Comparison of ENCODE assay signal across 18 cellular contexts in the genomic region with DNA sequence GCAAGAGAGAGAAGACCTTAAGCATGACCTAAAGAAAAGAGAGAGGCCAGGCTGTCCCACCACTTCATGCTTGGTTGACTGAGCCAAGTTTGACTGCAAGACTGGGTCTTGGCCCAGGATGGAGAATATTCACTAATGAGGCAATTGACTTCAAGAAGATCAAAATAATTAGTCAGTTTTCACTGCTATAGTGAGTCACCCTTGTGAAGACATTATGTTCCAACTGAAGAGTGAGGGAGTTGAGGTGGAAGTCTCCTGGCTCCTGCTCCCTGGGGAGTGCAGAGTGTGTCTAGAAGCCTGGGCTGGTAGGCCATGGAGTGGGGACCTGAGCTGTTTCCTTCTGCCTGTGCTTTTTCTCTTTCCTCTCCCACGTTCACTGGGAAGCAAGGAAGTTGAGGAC.
A peak's percentile ranks its signal among the peaks of the same experiment; 100 is the strongest.
DNase-seq lines count a peak whose midpoint lies in the region; ATAC-seq and TF ChIP-seq lines count a peak whose summit lies in the region.
"Had no signal": no experiment of that assay in that cellular context is flagged by ENCODE, and none has a peak within 500 bp of the region (broad histone marks: within the 10 kb centered on the region; RNA-seq: fewer than 3 reads in every experiment).

No MANE protein-coding gene starts in this region.

- H3K4me1 Mint-ChIP-seq in MCF 10A (ENCODE audit: insufficient read depth, unreplicated experiment), result peaks cover 33% of the 10 kb centered on the region
- H3K4me1 Mint-ChIP-seq: stimulated activated naive B cell treated with anti-CD40 and anti-IgM and Interleukin-4, amounts not matched to agents 10 μg/mL and 1 μg/mL and 100 μg/mL, for 72 hours had no signal

- peaks cover 7% of the 10 kb centered on the region for H3K9me3 Mint-ChIP-seq in MCF 10A (ENCODE audit: unreplicated experiment)

- H3K27ac Mint-ChIP-seq in MCF 10A (ENCODE audit: low read depth, unreplicated experiment), result peak overlapping the region; percentile 71
- H3K27ac Mint-ChIP-seq: activated T-helper 2 cell treated with anti-CD3 and anti-CD28 coated beads, Interferon-gamma antibody, Interleukin-2, Interleukin-4, amounts not matched to agents 10 μg/mL and 5 μg/mL and 100 μg/mL, durations not matched to agents 14 hours and 24 hours and 36 hours; CD8-positive, alpha-beta T cell; stimulated activated naive B cell treated with anti-CD40 and anti-IgM and Interleukin-4, amounts not matched to agents 10 μg/mL and 1 μg/mL and 100 μg/mL, for 72 hours had no signal

- WGBS in aorta, 2 donors, result 50 to 57% methylated on average over 1 of the region's 1 CpG

- POLR2A ChIA-PET in MCF 10A (lab: Yijun Ruan, JAX), result no interaction called here

- no peaks in the 10 kb centered on the region for H3K27me3 Mint-ChIP-seq in MCF 10A (ENCODE audit: insufficient read depth, unreplicated experiment)

- BruUV-seq in MCF 10A (replicated peaks; lab: Mats Ljungman, UMichigan), result no TSS peak

- H3K36me3 Mint-ChIP-seq in MCF 10A (ENCODE audit: insufficient read depth, unreplicated experiment), result no peaks in the 10 kb centered on the region
- H3K36me3 Mint-ChIP-seq: CD8-positive, alpha-beta T cell; stimulated activated naive B cell treated with anti-CD40 and anti-IgM and Interleukin-4, amounts not matched to agents 10 μg/mL and 1 μg/mL and 100 μg/mL, for 72 hours had no signal

- CTCF ChIA-PET in MCF 10A (lab: Yijun Ruan, JAX), result interaction anchor here (1.0 kb wide), 1 partner anchor 121 kb away, joined by 3 read pairs; no protein-coding TSS in a partner anchor

- no peak overlapping the region for H3K4me3 ChIP-seq in breast epithelium
- H3K4me3 ChIP-seq in epithelial cell of proximal tubule (ENCODE audit: low read depth, low read length), result no peak overlapping the region
- H3K4me3 ChIP-seq in lower lobe of right lung, result no peak overlapping the region
- no peak overlapping the region for H3K4me3 ChIP-seq in aorta (ENCODE audit: low read length in 2 of 2)
- H3K4me3 ChIP-seq: skin epidermis had no signal

- H3K4me1 ChIP-seq in breast epithelium (no peaks in the 10 kb centered on the region), lower lobe of right lung (no peaks in the 10 kb centered on the region), aorta (ENCODE audit: control insufficient read depth in 1 of 2, insufficient read depth in 2 of 2, low read length in 2 of 2) (peaks cover 4 to 19% of the 10 kb centered on the region in 2 donors)

- ATAC-seq in lower lobe of right lung (peak; percentile 26 to 37), aorta (ENCODE audit: low FRiP score) (peak; percentile 48), GM21576 (IDR thresholded peaks at IDR 0.05; ENCODE audit: unreplicated experiment) (no peak)
- ATAC-seq: CD8-positive, alpha-beta T cell; stimulated activated naive B cell treated with anti-CD40 and anti-IgM and Interleukin-4, amounts not matched to agents 10 μg/mL and 1 μg/mL and 100 μg/mL, for 72 hours had no signal

- TF ChIP-seq CTCF in MCF 10A (IDR thresholded peaks at IDR 0.05; ENCODE audit: unreplicated experiment) (no peak), breast epithelium (IDR thresholded peaks at IDR 0.05) (no peak), epithelial cell of proximal tubule (conservative IDR thresholded peaks at IDR 0.05; ENCODE audit: low read depth, low read length) (no peak), lower lobe of right lung (IDR thresholded peaks at IDR 0.05) (no peak)

- TF ChIP-seq POLR2A in breast epithelium (IDR thresholded peaks at IDR 0.05), result no peak

- H3K36me3 ChIP-seq in breast epithelium, result no peaks in the 10 kb centered on the region
- no peaks in the 10 kb centered on the region for H3K36me3 ChIP-seq in lower lobe of right lung
- H3K36me3 ChIP-seq in aorta (ENCODE audit: control insufficient read depth in 1 of 2, insufficient read depth in 2 of 2, low read length in 1 of 2), result no peaks in the 10 kb centered on the region
- H3K36me3 ChIP-seq: brain microvascular endothelial cell had no signal

- H3K4me3 Mint-ChIP-seq in MCF 10A (ENCODE audit: unreplicated experiment), result peak overlapping the region; percentile 4
- H3K4me3 Mint-ChIP-seq: CD8-positive, alpha-beta T cell; stimulated activated naive B cell treated with anti-CD40 and anti-IgM and Interleukin-4, amounts not matched to agents 10 μg/mL and 1 μg/mL and 100 μg/mL, for 72 hours had no signal

- H3K27me3 ChIP-seq in breast epithelium (no peaks in the 10 kb centered on the region), lower lobe of right lung (ENCODE audit: low read depth) (no peaks in the 10 kb centered on the region), aorta (ENCODE audit: control insufficient read depth in 1 of 2, insufficient read depth in 2 of 2, low read length in 1 of 2) (no peaks in the 10 kb centered on the region)
- H3K27me3 ChIP-seq: brain microvascular endothelial cell had no signal

- H3K9me3 ChIP-seq in breast epithelium, result peaks cover 7 to 16% of the 10 kb centered on the region in 2 donors
- H3K9me3 ChIP-seq in lower lobe of right lung, result no peaks in the 10 kb centered on the region
- H3K9me3 ChIP-seq in aorta (ENCODE audit: control insufficient read depth, low read length), result no peaks in the 10 kb centered on the region

- H3K27ac ChIP-seq in breast epithelium (no peak overlapping the region), lower lobe of right lung (no peak overlapping the region), aorta (ENCODE audit: low read depth in 1 of 2, low read length in 2 of 2) (peak overlapping the region in 1 of 2 donors; percentile 14)
- H3K27ac ChIP-seq: 22Rv1, brain microvascular endothelial cell, skin epidermis had no signal

- intact Hi-C loops in MCF 10A (cut with micrococcal nuclease) (no loop called here), breast epithelium (cut with DNase I; ENCODE audit: low total_unique reads) (no loop called here), lower lobe of right lung (cut with DNase I) (no loop called here), aorta (cut with DNase I) (loop anchor here in 1 of 2 donors (5.0 kb wide), 1 partner anchor 97 kb away; no protein-coding TSS in a partner anchor)

- DNase-seq in MCF 10A (ENCODE audit: unreplicated experiment) (peak; percentile 73), breast epithelium (ENCODE audit: low spot score in 2 of 2) (no peak), epithelial cell of proximal tubule (ENCODE audit: low read depth) (peak; percentile 56), lower lobe of right lung (no peak), aorta (no peak), HT-29 (ENCODE audit: low spot score) (no peak), epidermal melanocyte (ENCODE audit: insufficient read length, low spot score) (no peak)
- DNase-seq: brain microvascular endothelial cell; CD8-positive, alpha-beta T cell; Karpas-422; NCI-H146; NCI-H510A treated with DMSO at 0.1 percent for 48 hours; OCI-M1; stimulated activated naive B cell treated with anti-CD40 and anti-IgM and Interleukin-4, amounts not matched to agents 10 μg/mL and 1 μg/mL and 100 μg/mL, for 72 hours had no signal

Comparison
In these comparisons a context has a peak if more than half of its experiments do, and no peak if none do; other contexts are left out.
1. DNase-seq: peak in MCF 10A (single experiment) and epithelial cell of proximal tubule (single experiment); none in breast epithelium (0 of 2), lower lobe of right lung (single experiment), aorta (0 of 2), HT-29 (single experiment) and epidermal melanocyte (single experiment).